In the genomic region with DNA sequence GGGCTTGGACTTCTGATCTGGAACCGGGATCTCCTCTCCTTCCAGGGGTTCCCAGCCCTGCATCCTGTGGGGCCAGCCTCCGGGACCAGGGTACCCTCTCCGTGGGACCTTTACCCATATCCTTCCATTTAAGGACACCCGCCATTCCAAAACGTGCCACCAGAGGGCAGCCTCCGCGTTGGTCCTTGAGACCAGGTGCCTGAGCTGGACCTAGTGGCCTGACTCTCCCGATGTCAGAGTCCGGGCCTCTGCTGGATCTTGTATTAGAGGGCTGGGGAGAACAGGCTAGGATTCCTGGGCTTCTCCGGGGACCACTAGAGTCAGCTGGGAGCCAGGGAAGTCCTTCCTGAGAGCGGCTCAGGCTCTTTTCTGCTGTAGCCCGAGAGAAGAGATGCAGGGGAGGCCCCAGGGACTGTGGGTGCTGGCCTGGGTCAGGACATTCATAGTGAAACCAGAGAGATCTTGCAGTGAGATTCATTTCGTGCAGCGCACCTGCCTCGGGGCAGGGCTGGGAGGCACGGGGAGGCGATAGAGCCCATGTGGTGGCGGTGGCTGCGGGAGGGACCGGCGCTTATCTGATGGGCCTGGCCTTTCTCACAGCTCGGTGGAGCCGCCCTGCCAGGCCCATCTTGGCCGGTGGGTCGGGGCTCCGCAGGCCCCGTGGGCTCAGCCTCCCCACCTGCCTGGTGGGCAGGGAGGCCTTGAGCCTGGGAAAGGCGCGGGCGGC, we compare ENCODE assay signal across 1 cellular context.
TF ChIP-seq lines count a peak whose summit lies in the region.

No MANE protein-coding gene starts in this region.

TF ChIP-seq in HepG2, 621 proteins besides CTCF, POLR2A, EP300 and RAD21 (continued from another document and continues in another):
- TF ChIP-seq, protein P1, sequence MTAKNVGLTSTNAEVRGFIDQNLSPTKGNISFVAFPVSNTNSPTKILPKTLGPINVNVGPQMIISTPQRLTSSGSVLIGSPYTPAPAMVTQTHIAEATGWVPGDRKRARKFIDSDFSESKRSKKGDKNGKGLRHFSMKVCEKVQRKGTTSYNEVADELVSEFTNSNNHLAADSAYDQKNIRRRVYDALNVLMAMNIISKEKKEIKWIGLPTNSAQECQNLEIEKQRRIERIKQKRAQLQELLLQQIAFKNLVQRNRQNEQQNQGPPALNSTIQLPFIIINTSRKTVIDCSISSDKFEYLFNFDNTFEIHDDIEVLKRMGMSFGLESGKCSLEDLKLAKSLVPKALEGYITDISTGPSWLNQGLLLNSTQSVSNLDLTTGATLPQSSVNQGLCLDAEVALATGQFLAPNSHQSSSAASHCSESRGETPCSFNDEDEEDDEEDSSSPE (CRISPR knock-in tag; IDR thresholded peaks at IDR 0.05) = no peak
- peak; percentile 98 for TF ChIP-seq ZNF121 (CRISPR knock-in tag; IDR thresholded peaks at IDR 0.05)
- 0 out of 2 replicates have a peak, but pooled peaks have one; percentile 27 for TF ChIP-seq PITX1 (CRISPR knock-in tag; IDR thresholded peaks at IDR 0.05)
- no peak for TF ChIP-seq ATF7-NPFF (CRISPR knock-in tag; IDR thresholded peaks at IDR 0.05; ENCODE audit: low read depth)
- peak; percentile 59; the same call in 1 of the 2 replicates for TF ChIP-seq ZSCAN25 (CRISPR knock-in tag; IDR thresholded peaks at IDR 0.05)
- TF ChIP-seq, protein P2, sequence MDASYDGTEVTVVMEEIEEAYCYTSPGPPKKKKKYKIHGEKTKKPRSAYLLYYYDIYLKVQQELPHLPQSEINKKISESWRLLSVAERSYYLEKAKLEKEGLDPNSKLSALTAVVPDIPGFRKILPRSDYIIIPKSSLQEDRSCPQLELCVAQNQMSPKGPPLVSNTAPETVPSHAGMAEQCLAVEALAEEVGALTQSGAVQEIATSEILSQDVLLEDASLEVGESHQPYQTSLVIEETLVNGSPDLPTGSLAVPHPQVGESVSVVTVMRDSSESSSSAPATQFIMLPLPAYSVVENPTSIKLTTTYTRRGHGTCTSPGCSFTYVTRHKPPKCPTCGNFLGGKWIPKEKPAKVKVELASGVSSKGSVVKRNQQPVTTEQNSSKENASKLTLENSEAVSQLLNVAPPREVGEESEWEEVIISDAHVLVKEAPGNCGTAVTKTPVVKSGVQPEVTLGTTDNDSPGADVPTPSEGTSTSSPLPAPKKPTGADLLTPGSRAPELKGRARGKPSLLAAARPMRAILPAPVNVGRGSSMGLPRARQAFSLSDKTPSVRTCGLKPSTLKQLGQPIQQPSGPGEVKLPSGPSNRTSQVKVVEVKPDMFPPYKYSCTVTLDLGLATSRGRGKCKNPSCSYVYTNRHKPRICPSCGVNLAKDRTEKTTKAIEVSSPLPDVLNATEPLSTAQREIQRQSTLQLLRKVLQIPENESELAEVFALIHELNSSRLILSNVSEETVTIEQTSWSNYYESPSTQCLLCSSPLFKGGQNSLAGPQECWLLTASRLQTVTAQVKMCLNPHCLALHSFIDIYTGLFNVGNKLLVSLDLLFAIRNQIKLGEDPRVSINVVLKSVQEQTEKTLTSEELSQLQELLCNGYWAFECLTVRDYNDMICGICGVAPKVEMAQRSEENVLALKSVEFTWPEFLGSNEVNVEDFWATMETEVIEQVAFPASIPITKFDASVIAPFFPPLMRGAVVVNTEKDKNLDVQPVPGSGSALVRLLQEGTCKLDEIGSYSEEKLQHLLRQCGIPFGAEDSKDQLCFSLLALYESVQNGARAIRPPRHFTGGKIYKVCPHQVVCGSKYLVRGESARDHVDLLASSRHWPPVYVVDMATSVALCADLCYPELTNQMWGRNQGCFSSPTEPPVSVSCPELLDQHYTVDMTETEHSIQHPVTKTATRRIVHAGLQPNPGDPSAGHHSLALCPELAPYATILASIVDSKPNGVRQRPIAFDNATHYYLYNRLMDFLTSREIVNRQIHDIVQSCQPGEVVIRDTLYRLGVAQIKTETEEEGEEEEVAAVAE (CRISPR knock-in tag; IDR thresholded peaks at IDR 0.05; ENCODE audit: borderline replicate concordance) = 0 out of 2 replicates have a peak, but pooled peaks have one; percentile 39
- TF ChIP-seq, protein P3, sequence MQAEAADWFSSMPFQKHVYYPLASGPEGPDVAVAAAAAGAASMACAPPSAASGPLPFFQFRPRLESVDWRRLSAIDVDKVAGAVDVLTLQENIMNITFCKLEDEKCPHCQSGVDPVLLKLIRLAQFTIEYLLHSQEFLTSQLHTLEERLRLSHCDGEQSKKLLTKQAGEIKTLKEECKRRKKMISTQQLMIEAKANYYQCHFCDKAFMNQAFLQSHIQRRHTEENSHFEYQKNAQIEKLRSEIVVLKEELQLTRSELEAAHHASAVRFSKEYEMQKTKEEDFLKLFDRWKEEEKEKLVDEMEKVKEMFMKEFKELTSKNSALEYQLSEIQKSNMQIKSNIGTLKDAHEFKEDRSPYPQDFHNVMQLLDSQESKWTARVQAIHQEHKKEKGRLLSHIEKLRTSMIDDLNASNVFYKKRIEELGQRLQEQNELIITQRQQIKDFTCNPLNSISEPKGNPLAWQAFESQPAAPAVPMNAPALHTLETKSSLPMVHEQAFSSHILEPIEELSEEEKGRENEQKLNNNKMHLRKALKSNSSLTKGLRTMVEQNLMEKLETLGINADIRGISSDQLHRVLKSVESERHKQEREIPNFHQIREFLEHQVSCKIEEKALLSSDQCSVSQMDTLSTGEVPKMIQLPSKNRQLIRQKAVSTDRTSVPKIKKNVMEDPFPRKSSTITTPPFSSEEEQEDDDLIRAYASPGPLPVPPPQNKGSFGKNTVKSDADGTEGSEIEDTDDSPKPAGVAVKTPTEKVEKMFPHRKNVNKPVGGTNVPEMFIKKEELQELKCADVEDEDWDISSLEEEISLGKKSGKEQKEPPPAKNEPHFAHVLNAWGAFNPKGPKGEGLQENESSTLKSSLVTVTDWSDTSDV (CRISPR knock-in tag; IDR thresholded peaks at IDR 0.05) = no peak
- TF ChIP-seq ERF (CRISPR knock-in tag; IDR thresholded peaks at IDR 0.05) = peak; percentile 41; the same call in 1 of the 2 replicates
- 0 out of 2 replicates have a peak, but pooled peaks have one; percentile 9 for TF ChIP-seq HNF4G (IDR thresholded peaks at IDR 0.05; ENCODE audit: borderline replicate concordance, low read depth, low read length)
- TF ChIP-seq HNF4G (CRISPR knock-in tag; IDR thresholded peaks at IDR 0.05; ENCODE audit: borderline replicate concordance, low read depth) = no peak
- TF ChIP-seq ZNF614 (CRISPR knock-in tag; IDR thresholded peaks at IDR 0.05; ENCODE audit: borderline replicate concordance) = peak; percentile 20; the same call in 1 of the 2 replicates
- no peak for TF ChIP-seq SOX13 (IDR thresholded peaks at IDR 0.05)
- TF ChIP-seq SOX13 (CRISPR knock-in tag; conservative IDR thresholded peaks at IDR 0.05 in 1 of 2, IDR thresholded peaks at IDR 0.05 in 1 of 2) = no peak
- no peak for TF ChIP-seq FIP1L1 (IDR thresholded peaks at IDR 0.05; ENCODE audit: borderline replicate concordance, insufficient read depth, low read depth, low read length)
- TF ChIP-seq, protein P4, sequence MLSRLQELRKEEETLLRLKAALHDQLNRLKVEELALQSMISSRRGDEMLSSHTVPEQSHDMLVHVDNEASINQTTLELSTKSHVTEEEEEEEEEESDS (CRISPR knock-in tag; IDR thresholded peaks at IDR 0.05; ENCODE audit: borderline replicate concordance) = no peak
- peak; percentile 51; the same call in 1 of the 2 replicates for TF ChIP-seq KAT8 (CRISPR knock-in tag; IDR thresholded peaks at IDR 0.05)
- peak; percentile 57; the same call in 1 of the 2 replicates for TF ChIP-seq ZBTB7B (CRISPR knock-in tag; IDR thresholded peaks at IDR 0.05)
- no peak for TF ChIP-seq KDM4B (CRISPR knock-in tag; IDR thresholded peaks at IDR 0.05)
- no peak for TF ChIP-seq SALL2 (CRISPR knock-in tag; IDR thresholded peaks at IDR 0.05)
- TF ChIP-seq, protein P5, sequence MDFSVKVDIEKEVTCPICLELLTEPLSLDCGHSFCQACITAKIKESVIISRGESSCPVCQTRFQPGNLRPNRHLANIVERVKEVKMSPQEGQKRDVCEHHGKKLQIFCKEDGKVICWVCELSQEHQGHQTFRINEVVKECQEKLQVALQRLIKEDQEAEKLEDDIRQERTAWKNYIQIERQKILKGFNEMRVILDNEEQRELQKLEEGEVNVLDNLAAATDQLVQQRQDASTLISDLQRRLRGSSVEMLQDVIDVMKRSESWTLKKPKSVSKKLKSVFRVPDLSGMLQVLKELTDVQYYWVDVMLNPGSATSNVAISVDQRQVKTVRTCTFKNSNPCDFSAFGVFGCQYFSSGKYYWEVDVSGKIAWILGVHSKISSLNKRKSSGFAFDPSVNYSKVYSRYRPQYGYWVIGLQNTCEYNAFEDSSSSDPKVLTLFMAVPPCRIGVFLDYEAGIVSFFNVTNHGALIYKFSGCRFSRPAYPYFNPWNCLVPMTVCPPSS (IDR thresholded peaks at IDR 0.05) = no peak
- TF ChIP-seq CEBPG (CRISPR knock-in tag; IDR thresholded peaks at IDR 0.05) = no peak
- peak; percentile 53; the same call in 1 of the 2 replicates for TF ChIP-seq MEF2D (CRISPR knock-in tag; IDR thresholded peaks at IDR 0.05)
- no peak for TF ChIP-seq ZBTB1 (CRISPR knock-in tag; IDR thresholded peaks at IDR 0.05; ENCODE audit: borderline replicate concordance)
- TF ChIP-seq, protein P6, sequence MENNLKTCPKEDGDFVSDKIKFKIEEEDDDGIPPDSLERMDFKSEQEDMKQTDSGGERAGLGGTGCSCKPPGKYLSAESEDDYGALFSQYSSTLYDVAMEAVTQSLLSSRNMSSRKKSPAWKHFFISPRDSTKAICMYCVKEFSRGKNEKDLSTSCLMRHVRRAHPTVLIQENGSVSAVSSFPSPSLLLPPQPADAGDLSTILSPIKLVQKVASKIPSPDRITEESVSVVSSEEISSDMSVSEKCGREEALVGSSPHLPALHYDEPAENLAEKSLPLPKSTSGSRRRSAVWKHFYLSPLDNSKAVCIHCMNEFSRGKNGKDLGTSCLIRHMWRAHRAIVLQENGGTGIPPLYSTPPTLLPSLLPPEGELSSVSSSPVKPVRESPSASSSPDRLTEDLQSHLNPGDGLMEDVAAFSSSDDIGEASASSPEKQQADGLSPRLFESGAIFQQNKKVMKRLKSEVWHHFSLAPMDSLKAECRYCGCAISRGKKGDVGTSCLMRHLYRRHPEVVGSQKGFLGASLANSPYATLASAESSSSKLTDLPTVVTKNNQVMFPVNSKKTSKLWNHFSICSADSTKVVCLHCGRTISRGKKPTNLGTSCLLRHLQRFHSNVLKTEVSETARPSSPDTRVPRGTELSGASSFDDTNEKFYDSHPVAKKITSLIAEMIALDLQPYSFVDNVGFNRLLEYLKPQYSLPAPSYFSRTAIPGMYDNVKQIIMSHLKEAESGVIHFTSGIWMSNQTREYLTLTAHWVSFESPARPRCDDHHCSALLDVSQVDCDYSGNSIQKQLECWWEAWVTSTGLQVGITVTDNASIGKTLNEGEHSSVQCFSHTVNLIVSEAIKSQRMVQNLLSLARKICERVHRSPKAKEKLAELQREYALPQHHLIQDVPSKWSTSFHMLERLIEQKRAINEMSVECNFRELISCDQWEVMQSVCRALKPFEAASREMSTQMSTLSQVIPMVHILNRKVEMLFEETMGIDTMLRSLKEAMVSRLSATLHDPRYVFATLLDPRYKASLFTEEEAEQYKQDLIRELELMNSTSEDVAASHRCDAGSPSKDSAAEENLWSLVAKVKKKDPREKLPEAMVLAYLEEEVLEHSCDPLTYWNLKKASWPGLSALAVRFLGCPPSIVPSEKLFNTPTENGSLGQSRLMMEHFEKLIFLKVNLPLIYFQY (CRISPR knock-in tag; IDR thresholded peaks at IDR 0.05; ENCODE audit: borderline replicate concordance) = 0 out of 2 replicates have a peak, but pooled peaks have one; percentile 49
- TF ChIP-seq ZC3H4 (CRISPR knock-in tag; IDR thresholded peaks at IDR 0.05; ENCODE audit: borderline replicate concordance) = no peak
- TF ChIP-seq PHF21A (CRISPR knock-in tag; IDR thresholded peaks at IDR 0.05) = no peak
- peak; percentile 63; the same call in 1 of the 2 replicates for TF ChIP-seq ZNF331 (CRISPR knock-in tag; IDR thresholded peaks at IDR 0.05)
- TF ChIP-seq, protein P7, sequence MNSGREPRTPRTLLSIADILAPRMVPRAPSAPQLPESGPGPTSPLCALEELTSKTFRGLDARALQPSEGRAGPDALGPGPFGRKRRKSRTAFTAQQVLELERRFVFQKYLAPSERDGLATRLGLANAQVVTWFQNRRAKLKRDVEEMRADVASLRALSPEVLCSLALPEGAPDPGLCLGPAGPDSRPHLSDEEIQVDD (CRISPR knock-in tag; IDR thresholded peaks at IDR 0.05; ENCODE audit: borderline replicate concordance) = no peak
- peak; percentile 56 for TF ChIP-seq ZFY (CRISPR knock-in tag; IDR thresholded peaks at IDR 0.05)
- no peak for TF ChIP-seq MAFF (IDR thresholded peaks at IDR 0.05; ENCODE audit: low read depth, low read length)
- TF ChIP-seq, protein P8, sequence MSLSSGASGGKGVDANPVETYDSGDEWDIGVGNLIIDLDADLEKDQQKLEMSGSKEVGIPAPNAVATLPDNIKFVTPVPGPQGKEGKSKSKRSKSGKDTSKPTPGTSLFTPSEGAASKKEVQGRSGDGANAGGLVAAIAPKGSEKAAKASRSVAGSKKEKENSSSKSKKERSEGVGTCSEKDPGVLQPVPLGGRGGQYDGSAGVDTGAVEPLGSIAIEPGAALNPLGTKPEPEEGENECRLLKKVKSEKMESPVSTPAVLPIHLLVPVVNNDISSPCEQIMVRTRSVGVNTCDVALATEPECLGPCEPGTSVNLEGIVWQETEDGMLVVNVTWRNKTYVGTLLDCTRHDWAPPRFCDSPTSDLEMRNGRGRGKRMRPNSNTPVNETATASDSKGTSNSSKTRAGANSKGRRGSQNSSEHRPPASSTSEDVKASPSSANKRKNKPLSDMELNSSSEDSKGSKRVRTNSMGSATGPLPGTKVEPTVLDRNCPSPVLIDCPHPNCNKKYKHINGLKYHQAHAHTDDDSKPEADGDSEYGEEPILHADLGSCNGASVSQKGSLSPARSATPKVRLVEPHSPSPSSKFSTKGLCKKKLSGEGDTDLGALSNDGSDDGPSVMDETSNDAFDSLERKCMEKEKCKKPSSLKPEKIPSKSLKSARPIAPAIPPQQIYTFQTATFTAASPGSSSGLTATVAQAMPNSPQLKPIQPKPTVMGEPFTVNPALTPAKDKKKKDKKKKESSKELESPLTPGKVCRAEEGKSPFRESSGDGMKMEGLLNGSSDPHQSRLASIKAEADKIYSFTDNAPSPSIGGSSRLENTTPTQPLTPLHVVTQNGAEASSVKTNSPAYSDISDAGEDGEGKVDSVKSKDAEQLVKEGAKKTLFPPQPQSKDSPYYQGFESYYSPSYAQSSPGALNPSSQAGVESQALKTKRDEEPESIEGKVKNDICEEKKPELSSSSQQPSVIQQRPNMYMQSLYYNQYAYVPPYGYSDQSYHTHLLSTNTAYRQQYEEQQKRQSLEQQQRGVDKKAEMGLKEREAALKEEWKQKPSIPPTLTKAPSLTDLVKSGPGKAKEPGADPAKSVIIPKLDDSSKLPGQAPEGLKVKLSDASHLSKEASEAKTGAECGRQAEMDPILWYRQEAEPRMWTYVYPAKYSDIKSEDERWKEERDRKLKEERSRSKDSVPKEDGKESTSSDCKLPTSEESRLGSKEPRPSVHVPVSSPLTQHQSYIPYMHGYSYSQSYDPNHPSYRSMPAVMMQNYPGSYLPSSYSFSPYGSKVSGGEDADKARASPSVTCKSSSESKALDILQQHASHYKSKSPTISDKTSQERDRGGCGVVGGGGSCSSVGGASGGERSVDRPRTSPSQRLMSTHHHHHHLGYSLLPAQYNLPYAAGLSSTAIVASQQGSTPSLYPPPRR (CRISPR knock-in tag; IDR thresholded peaks at IDR 0.05; ENCODE audit: borderline replicate concordance) = no peak
- no peak for TF ChIP-seq ZNF747 (CRISPR knock-in tag; IDR thresholded peaks at IDR 0.05; ENCODE audit: borderline replicate concordance)
